In genomic region chr16:9184354-9184690, GRCh38 we compare ENCODE assay signal across 23 cellular contexts.
DNase-seq lines count a peak whose midpoint lies in the region; ATAC-seq, FAIRE-seq and TF ChIP-seq lines count a peak whose summit lies in the region.
"Had no signal": no experiment of that assay in that cellular context is flagged by ENCODE, and none has a peak within 500 bp of the region (broad histone marks: within the 10 kb centered on the region; RNA-seq: fewer than 3 reads in every experiment).

No MANE protein-coding gene starts in this region.

- no peak overlapping the region for H2BK120ac ChIP-seq in H1 (replicated peaks; ENCODE audit: low read depth, low read length)

- BruUV-seq in HepG2 (replicated peaks; lab: Mats Ljungman, UMichigan): no TSS peak

- H3K36me3 ChIP-seq in HepG2 (replicated peaks in 1 of 2; ENCODE audit: control insufficient read depth in 1 of 2, insufficient read depth in 2 of 2, low read length in 2 of 2) (no peaks in the 10 kb centered on the region), right lobe of liver (no peaks in the 10 kb centered on the region), H1 (ENCODE audit: control insufficient read depth in 2 of 4, insufficient read depth in 4 of 4, low read length in 3 of 4) (no peaks in the 10 kb centered on the region), testis (ENCODE audit: low read depth, missing control alignments) (no peaks in the 10 kb centered on the region)
- H3K36me3 ChIP-seq: BE2C; BLaER1 treated with 17β-estradiol and CSF1 and Interleukin-3, amounts not matched to agents 10 nM and 100 nM had no signal

- H3K4me2 ChIP-seq in HepG2 (ENCODE audit: low read depth, low read length) (no peak overlapping the region), H1 (ENCODE audit: insufficient read depth in 1 of 2, low read depth in 2 of 2, low read length in 2 of 2) (no peak overlapping the region)
- H3K4me2 ChIP-seq: BLaER1 treated with 17β-estradiol and CSF1 and Interleukin-3, amounts not matched to agents 10 nM and 100 nM had no signal

- H2BK15ac ChIP-seq in H1 (ENCODE audit: low read length): no peak overlapping the region

- H3K27ac ChIP-seq in HepG2 (ENCODE audit: extremely low read length, insufficient read depth, low read length) (no peak overlapping the region), right lobe of liver (no peak overlapping the region), H1 (ENCODE audit: low read depth, low read length) (no peak overlapping the region), testis (peak overlapping the region in 1 of 2 donors; percentile 19)
- H3K27ac ChIP-seq: 22Rv1; BLaER1 treated with 17β-estradiol and CSF1 and Interleukin-3, amounts not matched to agents 10 nM and 100 nM had no signal

- H3K27me3 ChIP-seq in HepG2 (ENCODE audit: control insufficient read depth in 1 of 2, insufficient read depth in 2 of 2, low read length in 2 of 2) (peaks cover 0 to 36% of the 10 kb centered on the region in 2 experiments; a peak in 3 of 5 replicates), right lobe of liver (no peaks in the 10 kb centered on the region), H1 (replicated peaks in 1 of 4; ENCODE audit: control insufficient read depth in 3 of 4, extremely low read depth in 1 of 4, insufficient read depth in 3 of 4, low read length in 3 of 4) (no peaks in the 10 kb centered on the region), testis (no peaks in the 10 kb centered on the region)
- H3K27me3 ChIP-seq: BE2C; BLaER1 treated with 17β-estradiol and CSF1 and Interleukin-3, amounts not matched to agents 10 nM and 100 nM had no signal

- no peak overlapping the region for H2AK5ac ChIP-seq in H1 (ENCODE audit: low read depth, low read length)

- H3K4me3 ChIP-seq in HepG2 (replicated peaks in 1 of 3; ENCODE audit: insufficient read depth in 1 of 3, low read depth in 2 of 3, low read length in 3 of 3) (no peak overlapping the region), right lobe of liver (no peak overlapping the region), H1 (ENCODE audit: extremely low read depth in 1 of 4, insufficient read depth in 2 of 4, low read depth in 3 of 4, low read length in 4 of 4) (no peak overlapping the region), testis (peak overlapping the region; percentile 39 to 46)
- H3K4me3 ChIP-seq: BLaER1 treated with 17β-estradiol and CSF1 and Interleukin-3, amounts not matched to agents 10 nM and 100 nM had no signal

- H3K9ac ChIP-seq in HepG2 (ENCODE audit: insufficient read depth, low read depth, low read length) (no peak overlapping the region), H1 (replicated peaks in 1 of 4; ENCODE audit: extremely low read depth in 1 of 4, low read depth in 3 of 4, low read length in 3 of 4) (no peak overlapping the region)
- H3K9ac ChIP-seq: BLaER1 treated with 17β-estradiol and CSF1 and Interleukin-3, amounts not matched to agents 10 nM and 100 nM had no signal

- no peak overlapping the region for H2BK5ac ChIP-seq in H1 (ENCODE audit: low read depth, low read length)

- no peak overlapping the region for H4K8ac ChIP-seq in H1 (ENCODE audit: extremely low read depth, insufficient read depth, low read length)

- FAIRE-seq in HepG2 (lab: Jason Lieb, UNC): no peak
- FAIRE-seq in H1 (lab: Jason Lieb, UNC): no peak
- FAIRE-seq: A204.1, GM12891, GM18507 had no signal

- H3K79me1 ChIP-seq in H1 (ENCODE audit: low read depth, low read length): no peaks in the 10 kb centered on the region

- H2AFZ ChIP-seq in HepG2 (ENCODE audit: low read length) (no peak overlapping the region), H1 (ENCODE audit: low read length) (no peak overlapping the region)

- no peak overlapping the region for H3K4ac ChIP-seq in H1 (replicated peaks; ENCODE audit: insufficient read length, low read depth, low read length)

- in situ Hi-C loops in HepG2 (cut with HindIII; ENCODE audit: extremely low pct_ligation_motif_present, low pct_unique_long_range_greater_than_20kb): no loop called here

- H3K56ac ChIP-seq in H1 (replicated peaks; ENCODE audit: insufficient read length, low read depth, low read length): no peak overlapping the region

- no peak overlapping the region for H2BK20ac ChIP-seq in H1 (ENCODE audit: low read length)

- H3K23ac ChIP-seq in H1 (ENCODE audit: insufficient read length): no peak overlapping the region

- 68% methylated on average over 18 of the region's 33 CpGs for WGBS in HepG2 (ENCODE audit: low lambda C conversion rate)
- WGBS in right lobe of liver (ENCODE audit: insufficient coverage, low coverage, low lambda C conversion rate, missing lambda C conversion rate): 90% methylated on average over 4 of the region's 33 CpGs
- 75% methylated on average over 33 of the region's 33 CpGs; no CpG with 5 or more reads in 1 of the 2 experiments for WGBS in H1 (ENCODE audit: extremely low coverage in 1 of 2, insufficient coverage in 1 of 2, insufficient read length in 1 of 2, insufficient replicate concordance in 2 of 2, low coverage in 1 of 2, low lambda C conversion rate in 2 of 2, missing lambda C conversion rate in 1 of 2), 2 experiments
- 58 to 80% methylated on average over 29 to 33 of the region's 33 CpGs for WGBS in testis, 2 donors

- TF ChIP-seq RAD21 in HepG2 (CRISPR knock-in tag; IDR thresholded peaks at IDR 0.05): no peak
- no peak for TF ChIP-seq RAD21 in H1 (IDR thresholded peaks at IDR 0.05 in 1 of 2, conservative IDR thresholded peaks at IDR 0.05 in 1 of 2; ENCODE audit: low read depth in 2 of 2, low read length in 2 of 2)

- TF ChIP-seq EP300 in HepG2 (IDR thresholded peaks at IDR 0.05; ENCODE audit: low read depth in 2 of 2, low read length in 2 of 2) (no peak), HepG2 (CRISPR knock-in tag; IDR thresholded peaks at IDR 0.05; ENCODE audit: borderline replicate concordance) (no peak), H1 (IDR thresholded peaks at IDR 0.05; ENCODE audit: borderline replicate concordance in 1 of 2, low read depth in 2 of 2, low read length in 2 of 2) (no peak)

- no peaks in the 10 kb centered on the region for H4K20me1 ChIP-seq in HepG2 (ENCODE audit: insufficient read depth, low read length)
- no peaks in the 10 kb centered on the region for H4K20me1 ChIP-seq in H1 (replicated peaks in 1 of 2; ENCODE audit: control insufficient read depth in 1 of 2, insufficient read depth in 2 of 2, low read length in 2 of 2)
- H4K20me1 ChIP-seq: BLaER1 treated with 17β-estradiol and CSF1 and Interleukin-3, amounts not matched to agents 10 nM and 100 nM had no signal

- POLR2A ChIA-PET in HepG2 (lab: Yijun Ruan, JAX): no interaction called here
- POLR2A ChIA-PET in H1 (lab: Charles Lee; ENCODE audit: partially characterized antibody): interaction anchor here (0.6 to 1.3 kb wide), 3 partner anchors 20 to 93 kb away, joined by 3 to 5 read pairs (median 3); partner anchors contain the start of gene HAPSTR1

- no peaks in the 10 kb centered on the region for H3K23me2 ChIP-seq in H1 (ENCODE audit: low read depth, low read length)

- H3K9me3 ChIP-seq in HepG2 (ENCODE audit: low read length) (no peaks in the 10 kb centered on the region), right lobe of liver (no peaks in the 10 kb centered on the region), H1 (ENCODE audit: insufficient read depth in 2 of 2, low read depth in 1 of 2, low read length in 1 of 2) (peaks cover 0 to 4% of the 10 kb centered on the region in 2 experiments; a peak in 1 of 4 replicates), testis (no peaks in the 10 kb centered on the region)
- H3K9me3 ChIP-seq: BE2C had no signal

- no peak overlapping the region for H2BK12ac ChIP-seq in H1 (ENCODE audit: low read depth, low read length)

- no peak overlapping the region for H3K14ac ChIP-seq in H1 (ENCODE audit: insufficient read length)

- CTCF ChIA-PET in HepG2 (lab: Yijun Ruan, JAX; ENCODE audit: low intra/inter-chr PET ratio, low total read pairs): no interaction called here
- CTCF ChIA-PET in H1 (lab: Charles Lee; ENCODE audit: partially characterized antibody): interaction anchor here (0.8 to 3.7 kb wide), 7 partner anchors 8 to 51 kb away, joined by 3 to 12 read pairs (median 6); no protein-coding TSS in a partner anchor

- no peak for TF ChIP-seq CTCF in HepG2 (CRISPR knock-in tag; IDR thresholded peaks at IDR 0.05)
- TF ChIP-seq CTCF in right lobe of liver (IDR thresholded peaks at IDR 0.05): no peak
- no peak for TF ChIP-seq CTCF in H1 (IDR thresholded peaks at IDR 0.05; ENCODE audit: control extremely low read depth in 1 of 3, insufficient read depth in 1 of 3, low read depth in 1 of 3, low read length in 3 of 3)
- TF ChIP-seq CTCF in testis (IDR thresholded peaks at IDR 0.05): no peak
- TF ChIP-seq CTCF in GM20000 (IDR thresholded peaks at IDR 0.05; ENCODE audit: extremely low read depth, missing control alignments): no peak

- no peak for ATAC-seq in HepG2
- ATAC-seq in right lobe of liver: no peak

- peaks cover 8% of the 10 kb centered on the region for H3K4me1 ChIP-seq in HepG2 (ENCODE audit: insufficient read depth, low read length)
- no peaks in the 10 kb centered on the region for H3K4me1 ChIP-seq in right lobe of liver
- no peaks in the 10 kb centered on the region for H3K4me1 ChIP-seq in H1 (replicated peaks in 1 of 4; ENCODE audit: control insufficient read depth in 3 of 4, insufficient read depth in 4 of 4, low read length in 3 of 4)
- no peaks in the 10 kb centered on the region for H3K4me1 ChIP-seq in testis
- H3K4me1 ChIP-seq: BE2C; BLaER1 treated with 17β-estradiol and CSF1 and Interleukin-3, amounts not matched to agents 10 nM and 100 nM had no signal

- no peak overlapping the region for H3K18ac ChIP-seq in H1 (ENCODE audit: extremely low read depth, low read length)

- H3K79me2 ChIP-seq in HepG2 (ENCODE audit: insufficient read depth, low read length) (no peaks in the 10 kb centered on the region), H1 (ENCODE audit: control insufficient read depth in 1 of 2, insufficient read depth in 2 of 2, low read length in 2 of 2) (no peaks in the 10 kb centered on the region)

- H4K91ac ChIP-seq in H1 (replicated peaks; ENCODE audit: insufficient read length, low read length): no peak overlapping the region

- H4K5ac ChIP-seq in H1 (ENCODE audit: insufficient read length, low read depth, low read length): no peak overlapping the region

- DNase-seq in HepG2 (ENCODE audit: low spot score): no peak
- no peak for DNase-seq in right lobe of liver
- DNase-seq in H1 (ENCODE audit: low read depth in 1 of 2, low spot score in 2 of 2): no peak
- DNase-seq in testis: no peak
- no peak for DNase-seq in GM20000 (ENCODE audit: low spot score)
- DNase-seq in NCI-H2227 treated with DMSO at 0.1 percent for 48 hours (lab: John Stamatoyannopoulos, UW): no peak
- DNase-seq: ACHN; AML-193; BE2C; Calu3; CD4-positive, alpha-beta memory T cell; COR-L47; DMS53; DMS79 treated with DMSO at 0.1 percent for 48 hours; GF-D8; GOT3; H7; HCEC 1CT had no signal

- no peak for TF ChIP-seq POLR2A in HepG2 (IDR thresholded peaks at IDR 0.05; ENCODE audit: insufficient read depth in 1 of 2, low read depth in 2 of 2, low read length in 2 of 2)
- no peak for TF ChIP-seq POLR2A in right lobe of liver (IDR thresholded peaks at IDR 0.05)
- no peak for TF ChIP-seq POLR2A in H1 (IDR thresholded peaks at IDR 0.05; ENCODE audit: control extremely low read depth in 1 of 2, low read depth in 2 of 2, low read length in 2 of 2)
- TF ChIP-seq POLR2A in testis (IDR thresholded peaks at IDR 0.05): no peak

- intact Hi-C loops in HepG2 (cut with micrococcal nuclease; ENCODE audit: unreplicated experiment) (no loop called here), right lobe of liver (cut with DNase I) (no loop called here), testis (cut with DNase I; ENCODE audit: low total_unique reads) (no loop called here)

Comparison
In these comparisons a context has a peak if more than half of its experiments do, and no peak if none do; other contexts are left out.
1. H3K4me3 ChIP-seq: peak in testis (2 of 2); none in HepG2 (0 of 3), right lobe of liver (0 of 3) and H1 (0 of 4).